1 cellular context compared by ENCODE assay signal in genomic region chr2:3594493-3595281, GRCh38.
TF ChIP-seq lines count a peak whose summit lies in the region.

Gene COLEC11, plus strand, starts transcription at chr2:3595112. Its CDS starts 9,229 bp downstream, at chr2:3604341.

TF ChIP-seq in K562, 482 proteins besides CTCF, POLR2A, EP300 and RAD21 (continued from another document and continues in another):
- TF ChIP-seq ZNF609 (CRISPR knock-in tag; IDR thresholded peaks at IDR 0.05; ENCODE audit: borderline replicate concordance) (no peak), EGR1 (conservative IDR thresholded peaks at IDR 0.05) (no peak), ZNF24 (IDR thresholded peaks at IDR 0.05) (no peak), HLTF (IDR thresholded peaks at IDR 0.05) (no peak), FOXA1 (IDR thresholded peaks at IDR 0.05; ENCODE audit: borderline replicate concordance) (no peak), HMGN3 (IDR thresholded peaks at IDR 0.05; ENCODE audit: borderline replicate concordance, extremely low read depth, insufficient read length, low read depth, low read length) (peak; percentile 92), EHMT2 (IDR thresholded peaks at IDR 0.05) (no peak), TRIM24 (IDR thresholded peaks at IDR 0.05) (no peak), FOXJ2 (tag; IDR thresholded peaks at IDR 0.05) (no peak), NONO (IDR thresholded peaks at IDR 0.05; ENCODE audit: low read depth in 2 of 2, low read length in 1 of 2) (0 out of 4 replicates have a peak, but pooled peaks of 1 of the 2 experiments have one; percentile 51), ZBTB49 (CRISPR knock-in tag; IDR thresholded peaks at IDR 0.05; ENCODE audit: borderline replicate concordance) (no peak), WHSC1 (IDR thresholded peaks at IDR 0.05; ENCODE audit: low read length) (no peak), E4F1 (CRISPR knock-in tag; IDR thresholded peaks at IDR 0.05; ENCODE audit: borderline replicate concordance) (no peak), POLR3G (IDR thresholded peaks at IDR 0.05; ENCODE audit: extremely low read depth, insufficient read length, insufficient replicate concordance) (no peak), RNF2 (IDR thresholded peaks at IDR 0.05) (peak; percentile 70), KAT8 (IDR thresholded peaks at IDR 0.05; ENCODE audit: low read depth) (no peak), ZNF592 (IDR thresholded peaks at IDR 0.05) (0 out of 2 replicates have a peak, but pooled peaks have one; percentile 22), ATF2 (CRISPR knock-in tag; IDR thresholded peaks at IDR 0.05) (no peak), SETDB1 (IDR thresholded peaks at IDR 0.05; ENCODE audit: low read length) (no peak), PCBP2 (IDR thresholded peaks at IDR 0.05; ENCODE audit: low read depth, low read length, poor library complexity, severe bottlenecking) (no peak), DLX4 (CRISPR knock-in tag; IDR thresholded peaks at IDR 0.05) (no peak), ZKSCAN1 (IDR thresholded peaks at IDR 0.05; ENCODE audit: low read depth, low read length) (no peak), FOSL1 (tag; conservative IDR thresholded peaks at IDR 0.05) (0 out of 2 replicates have a peak, but pooled peaks have one; percentile 16), ZBTB17 (CRISPR knock-in tag; IDR thresholded peaks at IDR 0.05) (no peak), E2F8 (IDR thresholded peaks at IDR 0.05; ENCODE audit: low read depth, partially characterized antibody) (peak; percentile 30), ZNF512 (tag; IDR thresholded peaks at IDR 0.05) (no peak), NR1H2 (CRISPR knock-in tag; IDR thresholded peaks at IDR 0.05) (no peak), ZNF232 (CRISPR knock-in tag; IDR thresholded peaks at IDR 0.05) (no peak), ZNF316 (IDR thresholded peaks at IDR 0.05) (no peak), SMARCC2 (IDR thresholded peaks at IDR 0.05; ENCODE audit: low read depth) (no peak), JUND (IDR thresholded peaks at IDR 0.05; ENCODE audit: borderline replicate concordance, low read depth, low read length) (peak; percentile 38; the same call in 1 of the 2 replicates), JUND (tag; IDR thresholded peaks at IDR 0.05; ENCODE audit: borderline replicate concordance, low read depth, low read length) (no peak; the same call in 2 of the 3 replicates), KAT2B (IDR thresholded peaks at IDR 0.05; ENCODE audit: low read depth, low read length) (no peak), RBM15 (IDR thresholded peaks at IDR 0.05; ENCODE audit: insufficient read depth, low read length) (no peak), SIN3B (IDR thresholded peaks at IDR 0.05; ENCODE audit: low read depth) (no peak), HOMEZ (CRISPR knock-in tag; IDR thresholded peaks at IDR 0.05) (no peak), STAG1 (CRISPR knock-in tag; IDR thresholded peaks at IDR 0.05; ENCODE audit: borderline replicate concordance) (no peak)
